In the genomic region with DNA sequence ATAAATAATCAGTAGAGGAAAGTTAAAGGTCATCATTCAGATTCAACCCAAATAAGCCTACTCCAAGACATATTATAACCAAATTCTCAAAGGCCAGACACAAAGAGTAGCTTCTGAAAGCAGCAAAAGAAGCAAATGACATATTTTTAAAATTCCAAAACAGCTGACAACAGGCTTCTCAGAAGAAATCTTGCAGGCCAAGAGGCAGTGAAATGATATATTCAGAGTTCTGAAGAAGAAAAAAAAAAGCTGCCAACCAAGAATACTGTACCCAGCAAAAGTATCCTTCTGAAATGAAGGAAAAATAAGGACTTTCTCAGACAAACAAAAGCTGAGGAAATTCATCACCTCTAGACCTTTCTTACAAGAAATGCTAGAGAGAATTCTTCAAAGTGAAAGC, we compare ENCODE assay signal across 11 cellular contexts.
"Had no signal": no experiment of that assay in that cellular context is flagged by ENCODE, and none has a peak within 500 bp of the region (broad histone marks: within the 10 kb centered on the region; RNA-seq: fewer than 3 reads in every experiment).

No MANE protein-coding gene starts in this region.

- H3K36me3 Mint-ChIP-seq: IgD-negative memory B cell had no signal

- H3K4me1 Mint-ChIP-seq: H9, IgD-negative memory B cell had no signal

- H3K27ac Mint-ChIP-seq: H9, HFFc6, IgD-negative memory B cell had no signal

- H3K27me3 Mint-ChIP-seq: IgD-negative memory B cell had no signal

- H3K4me3 Mint-ChIP-seq: H9, HFFc6, IgD-negative memory B cell had no signal

- H3K9ac ChIP-seq: GM23248, KMS-11 had no signal

- H3K4me3 ChIP-seq: GM23248 had no signal

- H3K27ac ChIP-seq: GM23248, HL-60, KMS-11 had no signal

- DNase-seq: GM23248, H9, HCEC 1CT, HFFc6, KBM-7 had no signal

- FAIRE-seq: H1, H54, HepG2 had no signal

- H3K4me2 ChIP-seq: KMS-11 had no signal
